Comparison of ENCODE assay signal across 9 cellular contexts in genomic region chr21:38170283-38170682, GRCh38.
DNase-seq lines count a peak whose midpoint lies in the region; ATAC-seq and TF ChIP-seq lines count a peak whose summit lies in the region.
"Had no signal": no experiment of that assay in that cellular context is flagged by ENCODE, and none has a peak within 500 bp of the region (broad histone marks: within the 10 kb centered on the region; RNA-seq: fewer than 3 reads in every experiment).

No MANE protein-coding gene starts in this region.

- no peak for TF ChIP-seq EP300 in gastroesophageal sphincter (IDR thresholded peaks at IDR 0.05)

- intact Hi-C loops in activated naive CD4-positive, alpha-beta T cell treated with anti-CD3 and anti-CD28 coated beads for 36 hours (cut with micrococcal nuclease) = loop anchor here (1.0 kb wide), 1 partner anchor 182 kb away; no protein-coding TSS in a partner anchor

- no peak overlapping the region for H3K27ac Mint-ChIP-seq in activated naive CD4-positive, alpha-beta T cell treated with anti-CD3 and anti-CD28 coated beads for 36 hours
- peak overlapping the region; percentile 87 for H3K27ac Mint-ChIP-seq in type B pancreatic cell

- H3K4me2 ChIP-seq in OCI-LY3 (ENCODE audit: low read length) = no peak overlapping the region

- no peaks in the 10 kb centered on the region for H4K20me1 ChIP-seq in OCI-LY3 (ENCODE audit: insufficient read depth, low read length)

- H3K27me3 Mint-ChIP-seq in activated naive CD4-positive, alpha-beta T cell treated with anti-CD3 and anti-CD28 coated beads for 36 hours (ENCODE audit: low read depth) = no peaks in the 10 kb centered on the region
- H3K27me3 Mint-ChIP-seq in type B pancreatic cell = no peaks in the 10 kb centered on the region

- H3K9ac ChIP-seq in OCI-LY3 (ENCODE audit: low read length) = no peak overlapping the region

- no peaks in the 10 kb centered on the region for H3K36me3 Mint-ChIP-seq in activated naive CD4-positive, alpha-beta T cell treated with anti-CD3 and anti-CD28 coated beads for 36 hours (ENCODE audit: low read depth)
- H3K36me3 Mint-ChIP-seq in type B pancreatic cell = peaks cover 3% of the 10 kb centered on the region

- no peak overlapping the region for H3K4me3 Mint-ChIP-seq in activated naive CD4-positive, alpha-beta T cell treated with anti-CD3 and anti-CD28 coated beads for 36 hours
- H3K4me3 Mint-ChIP-seq in type B pancreatic cell = peak overlapping the region; percentile 11
- H3K4me3 Mint-ChIP-seq: central memory CD8-positive, alpha-beta T cell had no signal

- no peaks in the 10 kb centered on the region for H3K36me3 ChIP-seq in OCI-LY3 (replicated peaks; ENCODE audit: low read depth, low read length)
- H3K36me3 ChIP-seq in gastroesophageal sphincter = no peaks in the 10 kb centered on the region

- no peaks in the 10 kb centered on the region for H3K79me2 ChIP-seq in OCI-LY3 (ENCODE audit: low read length)

- H3K4me1 Mint-ChIP-seq in activated naive CD4-positive, alpha-beta T cell treated with anti-CD3 and anti-CD28 coated beads for 36 hours (ENCODE audit: low read depth) = no peaks in the 10 kb centered on the region
- peaks cover 27% of the 10 kb centered on the region for H3K4me1 Mint-ChIP-seq in type B pancreatic cell (ENCODE audit: unreplicated experiment)
- H3K4me1 Mint-ChIP-seq: central memory CD8-positive, alpha-beta T cell had no signal

- no peaks in the 10 kb centered on the region for H3K9me3 Mint-ChIP-seq in activated naive CD4-positive, alpha-beta T cell treated with anti-CD3 and anti-CD28 coated beads for 36 hours
- peaks cover 4% of the 10 kb centered on the region for H3K9me3 Mint-ChIP-seq in type B pancreatic cell
- H3K9me3 Mint-ChIP-seq: central memory CD8-positive, alpha-beta T cell had no signal

- H2AFZ ChIP-seq in OCI-LY3 (ENCODE audit: low read depth, low read length) = no peak overlapping the region

- CTCF ChIA-PET in activated naive CD4-positive, alpha-beta T cell treated with anti-CD3 and anti-CD28 coated beads for 36 hours (lab: Charles Lee) = interaction anchor here (0.6 to 6.6 kb wide), 9 partner anchors 13 to 228 kb away, joined by 3 to 55 read pairs (median 3); no protein-coding TSS in a partner anchor

- H3K4me1 ChIP-seq in OCI-LY3 (ENCODE audit: low read length) (no peaks in the 10 kb centered on the region), gastroesophageal sphincter (no peaks in the 10 kb centered on the region)

- ATAC-seq in HG03439 (IDR thresholded peaks at IDR 0.05; ENCODE audit: unreplicated experiment) (no peak), gastroesophageal sphincter (no peak)

- H3K9me3 ChIP-seq in OCI-LY3 (ENCODE audit: insufficient read depth, low read length) (no peaks in the 10 kb centered on the region), gastroesophageal sphincter (no peaks in the 10 kb centered on the region)

- H3K4me3 ChIP-seq in OCI-LY3 (ENCODE audit: low read length) = no peak overlapping the region
- no peak overlapping the region for H3K4me3 ChIP-seq in gastroesophageal sphincter

- TF ChIP-seq CTCF in OCI-LY3 (IDR thresholded peaks at IDR 0.05; ENCODE audit: low read depth, low read length) = peak; percentile 41
- TF ChIP-seq CTCF in type B pancreatic cell (conservative IDR thresholded peaks at IDR 0.05) = no peak
- peak in 1 of 4 experiments; percentile 24 for TF ChIP-seq CTCF in gastroesophageal sphincter (IDR thresholded peaks at IDR 0.05)

- no peak for TF ChIP-seq POLR2A in gastroesophageal sphincter (IDR thresholded peaks at IDR 0.05)

- H3K27me3 ChIP-seq in OCI-LY3 (ENCODE audit: low read depth, low read length) (no peaks in the 10 kb centered on the region), gastroesophageal sphincter (peaks cover 25% of the 10 kb centered on the region)

- 33 to 44% methylated on average over 1 to 2 of the region's 2 CpGs for WGBS in gastroesophageal sphincter (ENCODE audit: low coverage in 1 of 2), 2 donors

- peak; percentile 41 for DNase-seq in activated naive CD4-positive, alpha-beta T cell treated with anti-CD3 and anti-CD28 coated beads for 36 hours
- no peak for DNase-seq in activated naive CD4-positive, alpha-beta T cell treated with anti-CD3 and anti-CD28 coated beads, Interleukin-2, amount 50 U/mL, for 16 hours
- DNase-seq in glomerular visceral epithelial cell (ENCODE audit: extremely low spot score) = peak; percentile 69
- DNase-seq in type B pancreatic cell (ENCODE audit: extremely low spot score, unreplicated experiment) = no peak
- DNase-seq in medulla oblongata (ENCODE audit: extremely low spot score) = no peak

- H3K27ac ChIP-seq in OCI-LY3 (ENCODE audit: low read length) (no peak overlapping the region), gastroesophageal sphincter (no peak overlapping the region)

Comparison
In these comparisons a context has a peak if more than half of its experiments do, and no peak if none do; other contexts are left out.
1. DNase-seq: peak in activated naive CD4-positive, alpha-beta T cell treated with anti-CD3 and anti-CD28 coated beads for 36 hours (single experiment) and glomerular visceral epithelial cell (single experiment); none in activated naive CD4-positive, alpha-beta T cell treated with anti-CD3 and anti-CD28 coated beads, Interleukin-2, amount 50 U/mL, for 16 hours (single experiment), type B pancreatic cell (single experiment) and medulla oblongata (single experiment).